24 cellular contexts compared by ENCODE assay signal in genomic region chr3:113771993-113772392, GRCh38.
"Had no signal": no experiment of that assay in that cellular context is flagged by ENCODE, and none has a peak within 500 bp of the region (broad histone marks: within the 10 kb centered on the region; RNA-seq: fewer than 3 reads in every experiment).

No MANE protein-coding gene starts in this region.

- H3K36me3 ChIP-seq: left lung, vagina had no signal

- H3K27me3 Mint-ChIP-seq: activated CD4-positive, alpha-beta T cell treated with anti-CD3 and anti-CD28 coated beads for 36 hours; activated naive CD8-positive, alpha-beta T cell treated with anti-CD3 and anti-CD28 coated beads, Interleukin-2, amount 50 U/mL, for 24 hours; progenitor cell of endocrine pancreas; stimulated activated naive B cell treated with anti-CD40 and anti-IgM and Interleukin-4, amounts not matched to agents 10 μg/mL and 1 μg/mL and 100 μg/mL, for 72 hours; type B pancreatic cell had no signal

- H3K4me3 ChIP-seq: cardiac muscle cell, left lung, lung, testis, vagina had no signal

- H3K27ac Mint-ChIP-seq: activated CD4-positive, alpha-beta T cell treated with anti-CD3 and anti-CD28 coated beads for 36 hours; activated naive CD8-positive, alpha-beta T cell treated with anti-CD3 and anti-CD28 coated beads, Interleukin-2, amount 50 U/mL, for 24 hours; mesothelial cell of epicardium; progenitor cell of endocrine pancreas; stimulated activated naive B cell treated with anti-CD40 and anti-IgM and Interleukin-4, amounts not matched to agents 10 μg/mL and 1 μg/mL and 100 μg/mL, for 72 hours; type B pancreatic cell had no signal

- H3K9me3 ChIP-seq: left lung, testis, vagina had no signal

- DNase-seq: activated CD4-positive, alpha-beta T cell treated with anti-CD3 and anti-CD28 coated beads for 36 hours; activated CD4-positive, alpha-beta T cell treated with anti-CD3 and anti-CD28 coated beads, Interleukin-2, amount 50 U/mL, for 4 hours; activated CD8-positive, alpha-beta memory T cell treated with anti-CD3 and anti-CD28 coated beads, Interleukin-2, amount 50 U/mL, for 48 hours; activated effector memory CD4-positive, alpha-beta T cell treated with anti-CD3 and anti-CD28 coated beads, Interleukin-2, amount 50 U/mL, for 16 hours; activated naive CD4-positive, alpha-beta T cell treated with anti-CD3 and anti-CD28 coated beads, Interleukin-2, amount 50 U/mL, for 16 hours; activated naive CD8-positive, alpha-beta T cell treated with anti-CD3 and anti-CD28 coated beads, Interleukin-2, amount 50 U/mL, for 24 hours; activated T-cell treated with anti-CD3 and anti-CD28 coated beads, Interleukin-2, amount 50 U/mL, for 4 hours; erythroblast; foreskin keratinocyte; kidney; left lung; occipital lobe; retina; stimulated activated CD4-positive, alpha-beta T cell treated with anti-CD3 and anti-CD28 coated beads, Interleukin-2, amount 100 ng/mL, for 48 hours; stimulated activated CD8-positive, alpha-beta memory T cell treated with anti-CD3 and anti-CD28 coated beads, Interleukin-4, amount 100 ng/mL, for 48 hours; stimulated activated naive B cell treated with anti-CD40 and anti-IgM and Interleukin-4, amounts not matched to agents 10 μg/mL and 1 μg/mL and 100 μg/mL, for 72 hours; testis had no signal

- H3K4me1 Mint-ChIP-seq: nephron had no signal

- H3K9me3 Mint-ChIP-seq: activated naive CD8-positive, alpha-beta T cell treated with anti-CD3 and anti-CD28 coated beads, Interleukin-2, amount 50 U/mL, for 24 hours; activated T-cell treated with anti-CD3 and anti-CD28 coated beads, Interleukin-2, amount 50 U/mL, for 4 hours; mesothelial cell of epicardium; nephron; stimulated activated naive B cell treated with anti-CD40 and anti-IgM and Interleukin-4, amounts not matched to agents 10 μg/mL and 1 μg/mL and 100 μg/mL, for 72 hours; type B pancreatic cell had no signal

- H3K27me3 ChIP-seq: cardiac muscle cell, foreskin keratinocyte, left lung, testis, vagina had no signal

- ATAC-seq: activated CD4-positive, alpha-beta T cell treated with anti-CD3 and anti-CD28 coated beads for 36 hours; activated naive CD8-positive, alpha-beta T cell treated with anti-CD3 and anti-CD28 coated beads, Interleukin-2, amount 50 U/mL, for 24 hours; activated T-cell treated with anti-CD3 and anti-CD28 coated beads, Interleukin-2, amount 50 U/mL, for 4 hours; foreskin keratinocyte; left lung; stimulated activated naive B cell treated with anti-CD40 and anti-IgM and Interleukin-4, amounts not matched to agents 10 μg/mL and 1 μg/mL and 100 μg/mL, for 72 hours had no signal

- H3K27ac ChIP-seq: cardiac muscle cell, foreskin keratinocyte, left lung, testis, vagina had no signal

- H3K36me3 Mint-ChIP-seq: mesothelial cell of epicardium had no signal

- H3K4me3 Mint-ChIP-seq: activated CD4-positive, alpha-beta T cell treated with anti-CD3 and anti-CD28 coated beads for 36 hours; activated naive CD8-positive, alpha-beta T cell treated with anti-CD3 and anti-CD28 coated beads, Interleukin-2, amount 50 U/mL, for 24 hours; activated T-cell treated with anti-CD3 and anti-CD28 coated beads, Interleukin-2, amount 50 U/mL, for 4 hours; mesothelial cell of epicardium; nephron; stimulated activated naive B cell treated with anti-CD40 and anti-IgM and Interleukin-4, amounts not matched to agents 10 μg/mL and 1 μg/mL and 100 μg/mL, for 72 hours; type B pancreatic cell had no signal
